ENCODE assay signal across 21 cellular contexts in the genomic region with DNA sequence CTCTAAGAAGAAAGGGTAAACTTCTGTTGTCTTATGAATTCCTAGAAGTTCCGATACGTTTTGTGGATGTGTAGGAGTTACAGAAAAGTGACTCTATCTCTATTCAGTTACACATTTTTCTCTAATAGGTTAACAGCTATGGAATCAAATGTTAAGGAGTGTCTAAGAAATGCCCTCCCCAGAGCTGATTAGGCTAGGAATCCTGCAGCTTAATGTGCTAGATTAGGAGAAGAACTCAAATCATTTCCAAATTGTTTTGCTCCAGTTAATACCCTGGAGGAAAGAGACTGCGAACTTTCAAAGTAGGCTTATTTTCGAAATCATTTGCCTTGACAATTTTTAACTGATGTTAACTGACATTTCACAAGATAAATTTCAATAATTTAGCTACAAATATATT. TPM values are rescaled to one million over a fixed set of nuclear protein-coding genes. Genes with fewer than 3 reads are reported as not detected.
DNase-seq lines count a peak whose midpoint lies in the region; ATAC-seq, FAIRE-seq and TF ChIP-seq lines count a peak whose summit lies in the region.
"Had no signal": no experiment of that assay in that cellular context is flagged by ENCODE, and none has a peak within 500 bp of the region (broad histone marks: within the 10 kb centered on the region; RNA-seq: fewer than 3 reads in every experiment).

No MANE protein-coding gene starts in this region.

- DNase-seq in Right ventricle myocardium superior: no peak
- no peak for DNase-seq in cardiac septum (ENCODE audit: low spot score)
- DNase-seq in A673 (ENCODE audit: low spot score): no peak
- DNase-seq in D721Med (ENCODE audit: insufficient read length, low spot score): no peak
- DNase-seq in smooth muscle cell (lab: John Stamatoyannopoulos, UW; ENCODE audit: unreplicated experiment): no peak
- DNase-seq in NCI-H774 (lab: John Stamatoyannopoulos, UW): no peak
- DNase-seq in activated gamma-delta T cell treated with Interleukin-2 at 50 U/mL for 16 hours: no peak
- DNase-seq: Caco-2; CD4-positive, CD25-positive, alpha-beta regulatory T cell; CD8-positive, alpha-beta T cell; DMS 273 treated with DMSO at 0.1 percent for 48 hours; DMS79; EL; GDM1; H9 had no signal

- no peaks in the 10 kb centered on the region for H4K20me1 ChIP-seq in smooth muscle cell (ENCODE audit: low read depth)
- H4K20me1 ChIP-seq: BLaER1 had no signal

- POLR2A ChIA-PET in A673 (lab: Charles Lee; ENCODE audit: low non-redundant PET): interaction anchor here (0.7 kb wide), 1 partner anchor 147 kb away, joined by 3 read pairs; no protein-coding TSS in a partner anchor

- H3K36me3 ChIP-seq in A673 (ENCODE audit: insufficient read depth, low read length, poor library complexity, severe bottlenecking) (peaks cover 92% of the 10 kb centered on the region), smooth muscle cell (ENCODE audit: low read depth) (peaks cover 40% of the 10 kb centered on the region)

- intact Hi-C loops in Right ventricle myocardium superior (cut with DNase I): no loop called here
- intact Hi-C loops in cardiac septum (cut with DNase I): no loop called here
- intact Hi-C loops in A673 (cut with micrococcal nuclease; ENCODE audit: unreplicated experiment): no loop called here

- FAIRE-seq in D721Med (lab: Jason Lieb, UNC): peak; percentile 55
- FAIRE-seq: GM12878, GM19239 had no signal

- H2AFZ ChIP-seq in smooth muscle cell (ENCODE audit: low read depth): no peak overlapping the region
- H2AFZ ChIP-seq: GM23338 had no signal

- WGBS in smooth muscle cell (ENCODE audit: low lambda C conversion rate): 49% methylated on average over 4 of the region's 4 CpGs

- peak overlapping the region; percentile 17 for H3K27ac ChIP-seq in A673 (ENCODE audit: low read depth, low read length, poor library complexity, severe bottlenecking)
- H3K27ac ChIP-seq in smooth muscle cell (ENCODE audit: low read depth): peak overlapping the region; percentile 75
- H3K27ac ChIP-seq: BLaER1, C4-2B had no signal

- no peak overlapping the region for H3K4me2 ChIP-seq in smooth muscle cell
- H3K4me2 ChIP-seq: BLaER1, GM23338 had no signal

- peak; percentile 55 for ATAC-seq in Right ventricle myocardium superior (ENCODE audit: poor library complexity)
- ATAC-seq: CD8-positive, alpha-beta T cell; GM12878; GM23338; HCT116 had no signal

- peak overlapping the region; percentile 3 for H3K9ac ChIP-seq in smooth muscle cell (ENCODE audit: low read depth)
- H3K9ac ChIP-seq: BLaER1 had no signal

- BruUV-seq in A673 (replicated peaks; lab: Mats Ljungman, UMichigan): no TSS peak

- peaks cover 4% of the 10 kb centered on the region for H3F3A ChIP-seq in smooth muscle cell (ENCODE audit: low read depth)

- peaks cover 6% of the 10 kb centered on the region for H3K79me2 ChIP-seq in smooth muscle cell (ENCODE audit: low read depth)

- no peak overlapping the region for H3K4me3 ChIP-seq in A673 (ENCODE audit: low read depth, low read length, poor library complexity, severe bottlenecking)
- no peak overlapping the region for H3K4me3 ChIP-seq in smooth muscle cell
- H3K4me3 ChIP-seq: BLaER1, GM12878, GM23338 had no signal

- no peaks in the 10 kb centered on the region for H3K9me3 ChIP-seq in A673 (ENCODE audit: low read depth, low read length, poor library complexity, severe bottlenecking)
- no peaks in the 10 kb centered on the region for H3K9me3 ChIP-seq in smooth muscle cell (replicated peaks; ENCODE audit: low read depth)
- H3K9me3 ChIP-seq: BLaER1, Caco-2 had no signal

- TF ChIP-seq CTCF in A673 (conservative IDR thresholded peaks at IDR 0.05; ENCODE audit: low read depth, low read length) (no peak), D721Med (IDR thresholded peaks at IDR 0.05; ENCODE audit: insufficient read depth, missing control alignments) (no peak), smooth muscle cell (IDR thresholded peaks at IDR 0.05; ENCODE audit: borderline replicate concordance, insufficient read depth, poor library complexity, severe bottlenecking) (no peak)

- CTCF ChIA-PET in A673 (lab: Charles Lee): no interaction called here

- no peaks in the 10 kb centered on the region for H3K27me3 ChIP-seq in A673 (replicated peaks; ENCODE audit: insufficient read depth, low read depth, low read length, poor library complexity)
- H3K27me3 ChIP-seq in smooth muscle cell (ENCODE audit: low read depth): no peaks in the 10 kb centered on the region
- H3K27me3 ChIP-seq: BLaER1 had no signal

- H3K4me1 ChIP-seq in A673 (ENCODE audit: insufficient read depth, low read length, poor library complexity, severe bottlenecking) (peaks cover 5% of the 10 kb centered on the region), smooth muscle cell (ENCODE audit: low read depth) (peaks cover 4% of the 10 kb centered on the region)
- H3K4me1 ChIP-seq: BLaER1, Caco-2 had no signal

RNA-seq across cellular contexts. Expression of gene IBTK, which starts 51.9 kb away (rescaled TPM):
- total RNA-seq in Right ventricle myocardium superior: 25.6 TPM
- 36.5 TPM for total RNA-seq in cardiac septum
- total RNA-seq in A673 (2021): 41.3 and 45.5 TPM in 2 replicates
- 50.7 and 69.7 TPM in 2 replicates for total RNA-seq in smooth muscle cell
- 15.3 and 21.6 TPM in 2 replicates for polyA plus RNA-seq in smooth muscle cell
